Comparison of ENCODE assay signal across 18 cellular contexts in genomic region chr13:48370815-48371214, GRCh38.
"Had no signal": no experiment of that assay in that cellular context is flagged by ENCODE, and none has a peak within 500 bp of the region (broad histone marks: within the 10 kb centered on the region; RNA-seq: fewer than 3 reads in every experiment).

No MANE protein-coding gene starts in this region.

- DNase-seq: erythroblast; heart left ventricle; hippocampal formation; left colon; left ventricle myocardium superior; mammary epithelial cell; natural killer cell; posterior cingulate gyrus; sigmoid colon; stimulated activated CD4-positive, alpha-beta T cell treated with anti-CD3 and anti-CD28 coated beads, Interleukin-12 subunit alpha, Interleukin-12 subunit beta, amount 100 ng/mL, for 4 hours; stimulated activated CD4-positive, alpha-beta T cell treated with anti-CD3 and anti-CD28 coated beads, Interleukin-2, amount 100 ng/mL, for 48 hours; stimulated activated naive CD4-positive, alpha-beta T cell treated with Interleukin-2 at 50 U/mL for 16 hours; thyroid gland; upper lobe of left lung had no signal

- H3K9me3 ChIP-seq: sigmoid colon, suprapubic skin, thyroid gland, upper lobe of left lung, vagina had no signal

- H3K4me3 ChIP-seq: heart left ventricle, sigmoid colon, skin epidermis, suprapubic skin, thyroid gland, upper lobe of left lung, vagina had no signal

- H3K27ac ChIP-seq: heart left ventricle, sigmoid colon, skin epidermis, suprapubic skin, thyroid gland, vagina had no signal

- H3K4me1 ChIP-seq: heart left ventricle, sigmoid colon, suprapubic skin, thyroid gland, upper lobe of left lung, vagina had no signal

- H3K27me3 ChIP-seq: heart left ventricle, sigmoid colon, suprapubic skin, thyroid gland, upper lobe of left lung, vagina had no signal

- FAIRE-seq: frontal cortex had no signal

- ATAC-seq: heart left ventricle, left colon, left ventricle myocardium superior, natural killer cell had no signal
